ENCODE assay signal across 1 cellular context in the genomic region with DNA sequence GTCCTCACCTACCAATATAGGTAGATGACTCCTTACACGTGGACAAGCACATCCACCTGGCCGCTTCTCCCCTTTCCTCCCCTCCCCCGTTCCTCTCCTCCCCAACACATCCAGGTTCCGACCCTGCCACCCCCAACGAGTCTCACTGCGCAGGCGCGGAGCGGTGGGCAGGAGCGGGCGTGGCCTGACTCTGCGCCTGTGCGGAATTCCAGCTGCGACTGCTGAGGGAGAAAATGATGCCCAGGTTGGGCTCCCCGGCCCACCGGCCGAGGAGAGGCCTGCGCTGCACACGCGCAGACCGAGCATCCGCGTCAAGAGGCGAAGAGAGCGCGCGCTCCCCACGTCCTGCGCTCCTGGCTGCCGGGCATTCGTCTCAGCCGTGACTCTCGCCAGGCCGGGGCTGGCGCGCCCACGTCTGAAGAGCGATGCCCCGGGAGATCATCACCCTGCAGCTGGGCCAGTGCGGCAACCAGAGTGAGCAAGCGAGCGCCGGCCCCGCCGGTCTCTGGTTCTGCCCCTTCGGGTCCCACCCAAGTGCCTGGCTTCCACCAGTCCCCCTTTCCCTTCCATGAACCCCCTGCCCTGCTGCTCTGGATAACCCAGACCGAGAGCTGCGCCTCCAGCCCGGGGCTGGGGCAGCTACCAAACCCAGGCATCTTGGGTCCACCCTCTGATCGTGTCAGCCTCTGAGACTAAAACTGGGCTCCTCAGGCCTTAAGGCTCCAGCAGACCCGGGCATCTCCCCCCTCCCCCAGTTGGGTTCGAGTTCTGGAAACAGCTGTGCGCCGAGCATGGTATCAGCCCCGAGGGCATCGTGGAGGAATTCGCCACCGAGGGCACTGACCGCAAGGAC.
TF ChIP-seq lines count a peak whose summit lies in the region.

Gene TUBG2 (plus strand): TSS at position 206 of the 853 bp plus-strand sequence. CDS start 220 bp downstream, at position 426.

TF ChIP-seq in H1, 55 proteins besides CTCF, POLR2A, EP300 and RAD21:
- peak; percentile 36; the same call in 1 of the 2 replicates for TF ChIP-seq TBP (IDR thresholded peaks at IDR 0.05; ENCODE audit: low read depth, low read length)
- TF ChIP-seq TAF1 (IDR thresholded peaks at IDR 0.05; ENCODE audit: low read depth, low read length) = peak; percentile 47; the same call in 1 of the 2 replicates
- no peak for TF ChIP-seq TAF7 (optimal IDR thresholded peaks at IDR 0.05; ENCODE audit: borderline replicate concordance, low read depth, low read length)
- 0 out of 2 replicates have a peak, but pooled peaks have one; percentile 26 for TF ChIP-seq GTF2F1 (IDR thresholded peaks at IDR 0.05; ENCODE audit: borderline replicate concordance, low read depth, low read length)
- peak; percentile 52; the same call in 1 of the 2 replicates for TF ChIP-seq SP1 (IDR thresholded peaks at IDR 0.05; ENCODE audit: low read depth, low read length)
- no peak for TF ChIP-seq SAP30 (IDR thresholded peaks at IDR 0.05; ENCODE audit: insufficient read depth, insufficient replicate concordance, low read length)
- TF ChIP-seq NRF1 (IDR thresholded peaks at IDR 0.05; ENCODE audit: low read depth, low read length) = peak; percentile 92
- TF ChIP-seq HDAC6 (IDR thresholded peaks at IDR 0.05; ENCODE audit: low read depth, low read length) = no peak
- 0 out of 2 replicates have a peak, but pooled peaks have one; percentile 30 for TF ChIP-seq CHD2 (IDR thresholded peaks at IDR 0.05; ENCODE audit: low read length)
- peak; percentile 38; the same call in 1 of the 2 replicates for TF ChIP-seq E2F6 (IDR thresholded peaks at IDR 0.05)
- no peak for TF ChIP-seq GABPA (IDR thresholded peaks at IDR 0.05; ENCODE audit: borderline replicate concordance, insufficient read depth, low read length)
- TF ChIP-seq KDM1A (IDR thresholded peaks at IDR 0.05; ENCODE audit: borderline replicate concordance, low read length) = 0 out of 2 replicates have a peak, but pooled peaks have one; percentile 39
- peak; percentile 65; the same call in 1 of the 2 replicates for TF ChIP-seq PHF8 (conservative IDR thresholded peaks at IDR 0.05; ENCODE audit: low read depth, low read length)
- no peak for TF ChIP-seq SP4 (IDR thresholded peaks at IDR 0.05; ENCODE audit: low read length)
- peak; percentile 84 for TF ChIP-seq KDM4A (IDR thresholded peaks at IDR 0.05; ENCODE audit: low read depth, low read length, severe bottlenecking)
- peak; percentile 90 for TF ChIP-seq TEAD4 (IDR thresholded peaks at IDR 0.05; ENCODE audit: low read depth, low read length)
- TF ChIP-seq MAX (IDR thresholded peaks at IDR 0.05) = peak; percentile 75
- TF ChIP-seq YY1 (IDR thresholded peaks at IDR 0.05; ENCODE audit: low read depth, low read length) = peak; percentile 9; the same call in 1 of the 2 replicates
